Comparison of ENCODE assay signal across 8 cellular contexts in the genomic region with DNA sequence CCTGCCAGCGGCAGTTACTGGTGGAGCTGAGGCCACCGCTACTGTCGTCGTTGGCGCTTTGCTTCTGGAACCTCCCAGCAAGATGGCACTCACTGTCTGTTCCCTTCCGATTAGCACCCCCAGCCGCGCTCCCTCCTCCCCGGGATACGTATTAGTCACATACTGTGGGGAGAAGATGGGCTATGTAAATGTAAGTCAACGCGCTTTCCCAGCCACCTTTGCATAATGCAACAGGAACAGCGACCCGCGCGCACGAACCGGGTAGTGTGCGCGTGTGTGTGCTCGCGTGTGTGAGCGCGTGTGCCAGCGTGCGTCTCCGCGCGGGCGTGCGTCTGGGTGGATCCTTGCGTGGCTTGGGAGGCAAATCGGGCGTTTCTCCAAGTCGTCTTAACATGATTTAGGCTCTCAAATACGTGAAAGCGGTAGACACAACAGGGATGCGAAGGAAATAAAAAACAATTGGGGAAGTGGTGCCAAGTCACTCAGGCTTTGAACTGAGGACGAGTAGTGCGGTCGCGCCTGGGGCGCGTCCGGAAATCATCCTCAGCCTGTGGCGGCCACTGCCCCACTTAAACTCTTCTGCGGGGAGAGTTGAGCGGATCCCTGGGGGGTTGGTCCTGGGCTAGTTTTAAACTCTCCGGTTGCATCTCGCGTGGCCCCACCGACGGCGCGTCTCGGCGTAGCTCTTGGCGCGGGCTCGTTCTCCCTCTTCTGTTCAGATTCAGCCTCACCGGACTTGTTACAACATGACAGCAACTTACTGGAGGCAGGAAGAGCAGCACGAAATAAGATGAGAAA. TPM values are rescaled to one million over a fixed set of nuclear protein-coding genes. Genes with fewer than 3 reads are reported as not detected.
A peak's percentile ranks its signal among the peaks of the same experiment; 100 is the strongest.
DNase-seq lines count a peak whose midpoint lies in the region; ATAC-seq lines count a peak whose summit lies in the region.

No MANE protein-coding gene starts in this region.

- peaks cover 0 to 45% of the 10 kb centered on the region in 2 donors for H3K4me1 ChIP-seq in muscle layer of duodenum (ENCODE audit: control insufficient read depth in 1 of 2, insufficient read depth in 2 of 2, low read length in 2 of 2)
- H3K4me1 ChIP-seq in CD8-positive, alpha-beta memory T cell (ENCODE audit: insufficient read depth, low read length): no peaks in the 10 kb centered on the region

- H3K4me3 Mint-ChIP-seq in CD8-positive, alpha-beta memory T cell: no peak overlapping the region

- H3K4me1 Mint-ChIP-seq in CD8-positive, alpha-beta memory T cell: peaks cover 0 to 10% (median 5%) of the 10 kb centered on the region in 3 donors

- ATAC-seq in HG02759 (IDR thresholded peaks at IDR 0.05; ENCODE audit: unreplicated experiment): no peak
- no peak for ATAC-seq in HG03175 (IDR thresholded peaks at IDR 0.05; ENCODE audit: unreplicated experiment)

- DNase-seq in HK-2 (ENCODE audit: unreplicated experiment) (peak; percentile 82), SK-N-DZ (ENCODE audit: low spot score) (peak; percentile 76), fibroblast of peridontal ligament (ENCODE audit: extremely low read depth) (peak; percentile 87)
- DNase-seq in activated CD4-positive, CD25-positive, alpha-beta regulatory T cell (lab: John Stamatoyannopoulos, UW): no peak
- no peak for DNase-seq in CD8-positive, alpha-beta memory T cell

- no peaks in the 10 kb centered on the region for H3K36me3 ChIP-seq in muscle layer of duodenum (ENCODE audit: control insufficient read depth in 1 of 2, insufficient read depth in 2 of 2, low read length in 2 of 2)
- no peaks in the 10 kb centered on the region for H3K36me3 ChIP-seq in CD8-positive, alpha-beta memory T cell (ENCODE audit: insufficient read depth, low read length)

- POLR2A ChIA-PET in CD8-positive, alpha-beta memory T cell (lab: Charles Lee): no interaction called here

- H3K36me3 Mint-ChIP-seq in CD8-positive, alpha-beta memory T cell: peaks cover 0 to 2% (median 0%) of the 10 kb centered on the region in 3 donors

- H3K9me3 ChIP-seq in muscle layer of duodenum (ENCODE audit: control insufficient read depth in 1 of 2, low read length in 2 of 2): no peaks in the 10 kb centered on the region
- H3K9me3 ChIP-seq in CD8-positive, alpha-beta memory T cell (ENCODE audit: low read length): no peaks in the 10 kb centered on the region

- peaks cover 49 to 69% of the 10 kb centered on the region in 2 donors for H3K27me3 Mint-ChIP-seq in CD8-positive, alpha-beta memory T cell

- CTCF ChIA-PET in CD8-positive, alpha-beta memory T cell (lab: Charles Lee): no interaction called here

- peak overlapping the region; percentile 58 to 69 for H3K4me3 ChIP-seq in muscle layer of duodenum (ENCODE audit: low read depth in 1 of 2, low read length in 2 of 2)
- H3K4me3 ChIP-seq in CD8-positive, alpha-beta memory T cell (ENCODE audit: low read length): no peak overlapping the region

- peaks cover 0 to 25% (median 13%) of the 10 kb centered on the region in 5 donors for H3K9me3 Mint-ChIP-seq in CD8-positive, alpha-beta memory T cell

- H3K27me3 ChIP-seq in muscle layer of duodenum (ENCODE audit: low read depth, low read length): peaks cover 39% of the 10 kb centered on the region
- no peaks in the 10 kb centered on the region for H3K27me3 ChIP-seq in CD8-positive, alpha-beta memory T cell (ENCODE audit: insufficient read depth, low read length, poor library complexity, severe bottlenecking)

- H3K27ac Mint-ChIP-seq in CD8-positive, alpha-beta memory T cell: no peak overlapping the region

- peak overlapping the region; percentile 3 for H3K27ac ChIP-seq in muscle layer of duodenum (ENCODE audit: low read length)
- H3K27ac ChIP-seq in CD8-positive, alpha-beta memory T cell (ENCODE audit: low read depth, low read length): no peak overlapping the region

RNA-seq across cellular contexts. Expression of a gene that starts 1.8 kb away (rescaled TPM):
- 2.9 and 4.6 TPM in 2 replicates for polyA plus RNA-seq in SK-N-DZ (2014; cell fraction: cytosol; rRNA removed)
- polyA plus RNA-seq in SK-N-DZ (2014; cell fraction: nucleus; rRNA removed): 22.4 and 25.8 TPM in 2 replicates
- not detected for total RNA-seq in CD8-positive, alpha-beta memory T cell
- polyA plus RNA-seq in CD8-positive, alpha-beta memory T cell: not detected

Comparison
In these comparisons a context has a peak if more than half of its experiments do, and no peak if none do; other contexts are left out.
1. DNase-seq: peak in HK-2 (single experiment), SK-N-DZ (single experiment) and fibroblast of peridontal ligament (single experiment); none in activated CD4-positive, CD25-positive, alpha-beta regulatory T cell (0 of 4) and CD8-positive, alpha-beta memory T cell (0 of 5).